Comparison of ENCODE assay signal across 10 cellular contexts in genomic region chr11:110148775-110149744, GRCh38. TPM values are rescaled to one million over a fixed set of nuclear protein-coding genes. Genes with fewer than 3 reads are reported as not detected.
DNase-seq lines count a peak whose midpoint lies in the region; ATAC-seq, FAIRE-seq and TF ChIP-seq lines count a peak whose summit lies in the region.
"Had no signal": no experiment of that assay in that cellular context is flagged by ENCODE, and none has a peak within 500 bp of the region (broad histone marks: within the 10 kb centered on the region; RNA-seq: fewer than 3 reads in every experiment).

No MANE protein-coding gene starts in this region.

- H4K8ac ChIP-seq in trophoblast cell (ENCODE audit: low read depth, low read length), result no peak overlapping the region

- H3K14ac ChIP-seq in trophoblast cell (ENCODE audit: low read length), result no peak overlapping the region

- H3K27me3 ChIP-seq in trophoblast cell (ENCODE audit: insufficient read depth, low read length), result no peaks in the 10 kb centered on the region

- CTCF ChIA-PET in activated CD4-positive, alpha-beta T cell treated with anti-CD3 and anti-CD28 coated beads for 36 hours (lab: Charles Lee), result interaction anchor here (0.6 to 1.5 kb wide), 2 partner anchors 25 to 178 kb away, joined by 3 to 4 read pairs; no protein-coding TSS in a partner anchor

- H3K4me3 ChIP-seq in choroid plexus epithelial cell (ENCODE audit: low read depth, low read length) (no peak overlapping the region), trophoblast cell (ENCODE audit: low read depth, low read length) (no peak overlapping the region)

- no peaks in the 10 kb centered on the region for H3K79me2 ChIP-seq in trophoblast cell (ENCODE audit: control insufficient read depth, insufficient read depth, low read length, poor library complexity)

- no peaks in the 10 kb centered on the region for H3K36me3 Mint-ChIP-seq in activated CD4-positive, alpha-beta T cell treated with anti-CD3 and anti-CD28 coated beads for 36 hours (ENCODE audit: low read depth)
- H3K36me3 Mint-ChIP-seq: T-cell had no signal

- peaks cover 5% of the 10 kb centered on the region for H3K4me1 Mint-ChIP-seq in activated CD4-positive, alpha-beta T cell treated with anti-CD3 and anti-CD28 coated beads for 36 hours

- peak; percentile 86 for FAIRE-seq in HTR-8/SVneo (lab: Jason Lieb, UNC)

- H4K91ac ChIP-seq in trophoblast cell (ENCODE audit: low read depth, low read length), result no peak overlapping the region

- H3K36me3 ChIP-seq in trophoblast cell (ENCODE audit: control insufficient read depth in 1 of 2, insufficient read depth in 2 of 2, low read length in 2 of 2), result peaks cover 7 to 8% of the 10 kb centered on the region in 2 experiments

- no peak overlapping the region for H2BK120ac ChIP-seq in trophoblast cell (ENCODE audit: insufficient read depth, low read length, poor library complexity)

- no peak overlapping the region for H3K27ac Mint-ChIP-seq in activated CD4-positive, alpha-beta T cell treated with anti-CD3 and anti-CD28 coated beads for 36 hours
- H3K27ac Mint-ChIP-seq: T-cell had no signal

- H3K27ac ChIP-seq in trophoblast cell (ENCODE audit: low read depth, low read length), result no peak overlapping the region
- H3K27ac ChIP-seq: KMS-11 had no signal

- intact Hi-C loops in activated CD4-positive, alpha-beta T cell treated with anti-CD3 and anti-CD28 coated beads for 36 hours (cut with DNase I, micrococcal nuclease), result no loop called here

- ATAC-seq in activated CD4-positive, alpha-beta T cell treated with anti-CD3 and anti-CD28 coated beads for 36 hours, result peak; percentile 94

- no CpG with 5 or more reads among the region's 9 CpGs for WGBS in trophoblast cell (ENCODE audit: extremely low coverage, insufficient coverage, insufficient read length)

- H2AFZ ChIP-seq in trophoblast cell (ENCODE audit: insufficient read depth, low read length, poor library complexity), result no peak overlapping the region

- peaks cover 12% of the 10 kb centered on the region for H3K27me3 Mint-ChIP-seq in activated CD4-positive, alpha-beta T cell treated with anti-CD3 and anti-CD28 coated beads for 36 hours

- H2AK5ac ChIP-seq in trophoblast cell (ENCODE audit: low read length), result no peak overlapping the region

- no peak overlapping the region for H4K12ac ChIP-seq in trophoblast cell (ENCODE audit: low read depth, low read length)

- no peak overlapping the region for H3K4me2 ChIP-seq in trophoblast cell (ENCODE audit: low read length)
- H3K4me2 ChIP-seq: KMS-11 had no signal

- no peak overlapping the region for H3K23ac ChIP-seq in trophoblast cell (ENCODE audit: low read length)

- no peak for DNase-seq in activated CD4-positive, alpha-beta T cell treated with anti-CD3 and anti-CD28 coated beads for 36 hours
- DNase-seq in activated CD4-positive, alpha-beta T cell treated with anti-CD3 and anti-CD28 coated beads, Interleukin-2, amount 50 U/mL, for 48 hours, result no peak
- DNase-seq in HTR-8/SVneo (ENCODE audit: insufficient read length, low spot score) (peak; percentile 45), choroid plexus epithelial cell (ENCODE audit: low read depth) (peak; percentile 85), trophoblast cell (peak; percentile 26 to 71), DMS79 treated with DMSO at 0.1 percent for 48 hours (lab: John Stamatoyannopoulos, UW) (no peak), RPMI8226 (no peak), NCI-H2171 (lab: John Stamatoyannopoulos, UW) (no peak)
- DNase-seq: T-cell had no signal

- H3K9ac ChIP-seq in trophoblast cell (ENCODE audit: low read length), result no peak overlapping the region
- H3K9ac ChIP-seq: KMS-11 had no signal

- TF ChIP-seq CTCF in choroid plexus epithelial cell (conservative IDR thresholded peaks at IDR 0.05; ENCODE audit: low read depth, low read length), result no peak

- no peaks in the 10 kb centered on the region for H3K79me1 ChIP-seq in trophoblast cell (ENCODE audit: low read length)

- H3K4me3 Mint-ChIP-seq in activated CD4-positive, alpha-beta T cell treated with anti-CD3 and anti-CD28 coated beads for 36 hours, result no peak overlapping the region
- H3K4me3 Mint-ChIP-seq: T-cell had no signal

- no peak overlapping the region for H2BK12ac ChIP-seq in trophoblast cell (ENCODE audit: low read length)

- POLR2A ChIA-PET in activated CD4-positive, alpha-beta T cell treated with anti-CD3 and anti-CD28 coated beads for 36 hours (lab: Charles Lee), result interaction anchor here (0.6 kb wide), 1 partner anchor 59 kb away, joined by 3 read pairs; no protein-coding TSS in a partner anchor

- H3K9me3 ChIP-seq in trophoblast cell (ENCODE audit: insufficient read depth, low read depth, low read length), result no peaks in the 10 kb centered on the region

- no peaks in the 10 kb centered on the region for H3K4me1 ChIP-seq in trophoblast cell (ENCODE audit: control insufficient read depth in 1 of 2, insufficient read depth in 2 of 2, low read length in 2 of 2)

- no peak overlapping the region for H3K4ac ChIP-seq in trophoblast cell (ENCODE audit: low read depth, low read length)

- no peak overlapping the region for H3K18ac ChIP-seq in trophoblast cell (ENCODE audit: low read length)

- H3K9me3 Mint-ChIP-seq in activated CD4-positive, alpha-beta T cell treated with anti-CD3 and anti-CD28 coated beads for 36 hours (ENCODE audit: low read depth), result no peaks in the 10 kb centered on the region
- H3K9me3 Mint-ChIP-seq: T-cell had no signal

- H2BK5ac ChIP-seq in trophoblast cell (ENCODE audit: low read depth, low read length, poor library complexity), result no peak overlapping the region

RNA-seq across cellular contexts. Expression of gene ZC3H12C, which starts 55.9 kb away (rescaled TPM):
- total RNA-seq in activated CD4-positive, alpha-beta T cell treated with anti-CD3 and anti-CD28 coated beads for 36 hours, result 1 to 10 TPM; 1.6 TPM
- 8.1 and 8.4 TPM in 2 replicates for polyA plus RNA-seq in trophoblast cell (2013)

Comparison
In these comparisons a context has a peak if more than half of its experiments do, and no peak if none do; other contexts are left out.
1. DNase-seq: peak in HTR-8/SVneo (single experiment), choroid plexus epithelial cell (single experiment) and trophoblast cell (2 of 2); none in activated CD4-positive, alpha-beta T cell treated with anti-CD3 and anti-CD28 coated beads for 36 hours (single experiment), activated CD4-positive, alpha-beta T cell treated with anti-CD3 and anti-CD28 coated beads, Interleukin-2, amount 50 U/mL, for 48 hours (0 of 2), DMS79 treated with DMSO at 0.1 percent for 48 hours (single experiment), RPMI8226 (single experiment) and NCI-H2171 (single experiment).